4 cellular contexts compared by ENCODE assay signal in the genomic region with DNA sequence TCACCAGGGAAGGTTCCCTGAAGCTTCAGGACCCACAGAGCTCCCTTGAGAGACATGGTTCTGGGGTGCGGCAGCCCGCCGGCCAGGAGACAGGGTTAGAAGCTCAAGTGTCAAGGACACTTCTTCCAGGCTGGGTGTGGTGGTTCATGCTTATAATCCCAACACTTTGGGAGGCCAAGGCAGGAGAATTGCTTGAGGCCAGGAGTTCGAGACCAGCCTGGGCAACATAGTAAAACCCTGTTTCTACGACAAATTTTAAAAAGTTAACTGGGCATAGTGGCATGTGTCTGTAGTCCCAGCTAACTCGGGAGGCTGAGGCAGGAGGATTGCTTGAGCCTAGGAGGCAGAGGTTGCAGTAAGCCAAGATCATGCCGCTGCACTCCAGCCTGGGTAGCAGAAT. TPM values are rescaled to one million over a fixed set of nuclear protein-coding genes. Genes with fewer than 3 reads are reported as not detected.
"Had no signal": no experiment of that assay in that cellular context is flagged by ENCODE, and none has a peak within 500 bp of the region (broad histone marks: within the 10 kb centered on the region; RNA-seq: fewer than 3 reads in every experiment).

No MANE protein-coding gene starts in this region.

RNA-seq across cellular contexts. Expression of a gene that starts 30.9 kb away (rescaled TPM):
- total RNA-seq: activated CD4-positive, alpha-beta memory T cell treated with anti-CD3 and anti-CD28 coated beads for 36 hours; activated CD4-positive, alpha-beta T cell treated with anti-CD3 and anti-CD28 coated beads, Interleukin-2, amount 10 ng/mL, durations not matched to agents 24 days and 14 days; activated CD8-positive, alpha-beta T cell treated with anti-CD3 and anti-CD28 coated beads, Interleukin-2, amount 10 ng/mL, durations not matched to agents 7 days and 5 days; bronchial epithelial cell had no signal
